In genomic region chr12:14567311-14568195, GRCh38 we compare ENCODE assay signal across 8 cellular contexts. TPM values are rescaled to one million over a fixed set of nuclear protein-coding genes. Genes with fewer than 3 reads are reported as not detected.
A peak's percentile ranks its signal among the peaks of the same experiment; 100 is the strongest.
DNase-seq lines count a peak whose midpoint lies in the region; ATAC-seq and TF ChIP-seq lines count a peak whose summit lies in the region.

PLBD1 (minus strand) TSS chr12:14567883; CDS start chr12:14567696, 187 bp downstream.

- no TSS peak for BruUV-seq in mammary epithelial cell (replicated peaks; lab: Mats Ljungman, UMichigan)

- H3K4me3 ChIP-seq in mammary epithelial cell (replicated peaks in 1 of 3; ENCODE audit: insufficient read depth in 1 of 3, low read depth in 2 of 3, low read length in 3 of 3) (peak within 1 kb of the TSS; percentile 15 to 43 (median 39)), skeletal muscle cell (ENCODE audit: low read depth, low read length) (peak within 1 kb of the TSS; percentile 51)

- no peaks in the 10 kb centered on the region for H3K4me1 ChIP-seq in mammary epithelial cell (ENCODE audit: insufficient read depth, low read length)

- DNase-seq in AG08395 (ENCODE audit: low spot score) (peak; percentile 27), LoVo (ENCODE audit: low spot score) (peak; percentile 81), mammary epithelial cell (peak; percentile 27), islet precursor cell (peak; percentile 92), skeletal muscle cell (ENCODE audit: low read depth) (no peak), SHP77 treated with DMSO at 0.1 percent for 48 hours (lab: John Stamatoyannopoulos, UW) (no peak), UCSD-AML1 (lab: John Stamatoyannopoulos, UW; ENCODE audit: unreplicated experiment) (no peak)

- no peaks in the 10 kb centered on the region for H3K9me3 ChIP-seq in mammary epithelial cell (replicated peaks; ENCODE audit: insufficient read depth, low read length)

- no peak for TF ChIP-seq CTCF in mammary epithelial cell (conservative IDR thresholded peaks at IDR 0.05 in 1 of 2, IDR thresholded peaks at IDR 0.05 in 1 of 2; ENCODE audit: extremely low read depth in 1 of 2, insufficient read depth in 1 of 2, low read depth in 1 of 2, low read length in 2 of 2)

- H3K27ac ChIP-seq in mammary epithelial cell (ENCODE audit: insufficient read depth, low read depth, low read length) = no peak within 1 kb of the TSS

- peak; percentile 75 for ATAC-seq in GM18511 (IDR thresholded peaks at IDR 0.05; ENCODE audit: unreplicated experiment)

- dilution Hi-C loops in mammary epithelial cell (cut with HindIII; ENCODE audit: low sequenced_read_pairs) = no loop called here

- no peaks in the 10 kb centered on the region for H3K79me2 ChIP-seq in mammary epithelial cell (ENCODE audit: insufficient read depth, low read length)

- H4K20me1 ChIP-seq in mammary epithelial cell (ENCODE audit: insufficient read depth, low read length) = no peaks in the 10 kb centered on the region

- H3K27me3 ChIP-seq in mammary epithelial cell (ENCODE audit: insufficient read depth, low read length) = peaks cover 6% of the 10 kb centered on the region

- intact Hi-C loops in mammary epithelial cell (cut with micrococcal nuclease) = no loop called here

- CTCF ChIA-PET in mammary epithelial cell (lab: Charles Lee; ENCODE audit: low non-redundant PET) = interaction anchor here (0.6 kb wide), 1 partner anchor 50 kb away, joined by 3 read pairs; no protein-coding TSS in a partner anchor

- 20% methylated on average over 25 of the region's 80 CpGs for WGBS in mammary epithelial cell (ENCODE audit: low coverage, missing lambda C conversion rate)

- in situ Hi-C loops in mammary epithelial cell (cut with MboI; ENCODE audit: low sequenced_read_pairs in 2 of 2) = no loop called here

- H3K9ac ChIP-seq in mammary epithelial cell (ENCODE audit: insufficient read depth, low read length) = no peak within 1 kb of the TSS

- H2AFZ ChIP-seq in mammary epithelial cell (ENCODE audit: low read depth, low read length) = peak within 1 kb of the TSS; percentile 70

- H3K36me3 ChIP-seq in mammary epithelial cell (ENCODE audit: insufficient read depth, low read length) = no peaks in the 10 kb centered on the region

- H3K4me2 ChIP-seq in mammary epithelial cell (ENCODE audit: insufficient read depth, low read depth, low read length) = peak within 1 kb of the TSS; percentile 90

RNA-seq across cellular contexts. Expression of gene PLBD1, which starts in this region (rescaled TPM):
- total RNA-seq in mammary epithelial cell = not detected
- not detected for polyA plus RNA-seq in mammary epithelial cell
- polyA minus RNA-seq in mammary epithelial cell = not detected

Comparison
In these comparisons a context has a peak if more than half of its experiments do, and no peak if none do; other contexts are left out.
1. Peak in DNase-seq, H3K4me3 ChIP-seq and H3K4me2 ChIP-seq in mammary epithelial cell; RNA of the gene not detected or under 1 TPM.
2. DNase-seq: peak in AG08395 (single experiment), LoVo (single experiment) and islet precursor cell (single experiment); none in skeletal muscle cell (single experiment), SHP77 treated with DMSO at 0.1 percent for 48 hours (single experiment) and UCSD-AML1 (single experiment).